ENCODE assay signal across 19 cellular contexts in genomic region chr14:89983375-89983774, GRCh38.
"Had no signal": no experiment of that assay in that cellular context is flagged by ENCODE, and none has a peak within 500 bp of the region (broad histone marks: within the 10 kb centered on the region; RNA-seq: fewer than 3 reads in every experiment).

No MANE protein-coding gene starts in this region.

- H3K4me1 Mint-ChIP-seq: activated B cell treated with CpG ODN at 0.5 μM for 24 hours; activated CD4-positive, alpha-beta T cell treated with anti-CD3 and anti-CD28 coated beads for 36 hours; activated naive CD8-positive, alpha-beta T cell treated with anti-CD3 and anti-CD28 coated beads, Interleukin-2, amount 10 ng/mL, durations not matched to agents 7 days and 5 days; central memory CD8-positive, alpha-beta T cell; memory B cell had no signal

- H3K4me3 Mint-ChIP-seq: activated B cell treated with CpG ODN at 0.5 μM for 24 hours; activated CD4-positive, alpha-beta T cell treated with anti-CD3 and anti-CD28 coated beads for 36 hours; activated naive CD4-positive, alpha-beta T cell treated with anti-CD3 and anti-CD28 coated beads for 36 hours; activated naive CD8-positive, alpha-beta T cell treated with anti-CD3 and anti-CD28 coated beads, Interleukin-2, amount 10 ng/mL, durations not matched to agents 7 days and 5 days; central memory CD8-positive, alpha-beta T cell; memory B cell; natural killer cell treated with Interleukin-12 subunit alpha and Interleukin-12 subunit beta and Interleukin-15 and Interleukin-18, amount 100 ng/mL, for 72 hours had no signal

- H3K27ac Mint-ChIP-seq: activated B cell treated with CpG ODN at 0.5 μM for 24 hours; activated CD4-positive, alpha-beta T cell treated with anti-CD3 and anti-CD28 coated beads for 36 hours; memory B cell; natural killer cell treated with Interleukin-12 subunit alpha and Interleukin-12 subunit beta and Interleukin-15 and Interleukin-18, amount 100 ng/mL, for 72 hours; progenitor cell of endocrine pancreas had no signal

- H3K27me3 ChIP-seq: breast epithelium, testis, uterus had no signal

- H3K36me3 ChIP-seq: breast epithelium, uterus had no signal

- ATAC-seq: activated CD4-positive, alpha-beta T cell treated with anti-CD3 and anti-CD28 coated beads for 36 hours; esophagus mucosa; natural killer cell treated with Interleukin-12 subunit alpha and Interleukin-12 subunit beta and Interleukin-15 and Interleukin-18, amount 100 ng/mL, for 72 hours had no signal

- H3K27me3 Mint-ChIP-seq: activated B cell treated with CpG ODN at 0.5 μM for 24 hours; activated CD4-positive, alpha-beta T cell treated with anti-CD3 and anti-CD28 coated beads for 36 hours; activated naive CD8-positive, alpha-beta T cell treated with anti-CD3 and anti-CD28 coated beads, Interleukin-2, amount 10 ng/mL, durations not matched to agents 7 days and 5 days; central memory CD8-positive, alpha-beta T cell; memory B cell; natural killer cell treated with Interleukin-12 subunit alpha and Interleukin-12 subunit beta and Interleukin-15 and Interleukin-18, amount 100 ng/mL, for 72 hours; progenitor cell of endocrine pancreas had no signal

- H3K4me1 ChIP-seq: breast epithelium, testis, uterus had no signal

- H3K9me3 ChIP-seq: breast epithelium, testis, uterus had no signal

- H3K27ac ChIP-seq: breast epithelium, testis, uterus had no signal

- H3K9me3 Mint-ChIP-seq: activated B cell treated with CpG ODN at 0.5 μM for 24 hours; activated naive CD4-positive, alpha-beta T cell treated with anti-CD3 and anti-CD28 coated beads for 36 hours; activated naive CD8-positive, alpha-beta T cell treated with anti-CD3 and anti-CD28 coated beads, Interleukin-2, amount 10 ng/mL, durations not matched to agents 7 days and 5 days; central memory CD8-positive, alpha-beta T cell; memory B cell; natural killer cell treated with Interleukin-12 subunit alpha and Interleukin-12 subunit beta and Interleukin-15 and Interleukin-18, amount 100 ng/mL, for 72 hours had no signal

- DNase-seq: activated B cell treated with CpG ODN at 0.5 μM for 24 hours; activated CD4-positive, alpha-beta T cell treated with anti-CD3 and anti-CD28 coated beads for 36 hours; activated CD4-positive, alpha-beta T cell treated with anti-CD3 and anti-CD28 coated beads, Interleukin-2, amount 50 U/mL, for 4 hours; activated naive CD4-positive, alpha-beta T cell treated with anti-CD3 and anti-CD28 coated beads for 36 hours; activated naive CD8-positive, alpha-beta T cell treated with anti-CD3 and anti-CD28 coated beads, Interleukin-2, amount 10 ng/mL, durations not matched to agents 7 days and 5 days; activated T-cell treated with anti-CD3 and anti-CD28 coated beads, Interleukin-2, amount 50 U/mL, for 48 hours; amniotic stem cell; effector memory CD4-positive, alpha-beta T cell; stimulated activated CD4-positive, alpha-beta T cell treated with anti-CD3 and anti-CD28 coated beads, Interleukin-2, amount 100 ng/mL, for 48 hours; stimulated activated naive CD4-positive, alpha-beta T cell; testis; trophoblast cell; uterus had no signal

- H3K4me3 ChIP-seq: breast epithelium, testis, uterus had no signal
